ENCODE assay signal across 1 cellular context in the genomic region with DNA sequence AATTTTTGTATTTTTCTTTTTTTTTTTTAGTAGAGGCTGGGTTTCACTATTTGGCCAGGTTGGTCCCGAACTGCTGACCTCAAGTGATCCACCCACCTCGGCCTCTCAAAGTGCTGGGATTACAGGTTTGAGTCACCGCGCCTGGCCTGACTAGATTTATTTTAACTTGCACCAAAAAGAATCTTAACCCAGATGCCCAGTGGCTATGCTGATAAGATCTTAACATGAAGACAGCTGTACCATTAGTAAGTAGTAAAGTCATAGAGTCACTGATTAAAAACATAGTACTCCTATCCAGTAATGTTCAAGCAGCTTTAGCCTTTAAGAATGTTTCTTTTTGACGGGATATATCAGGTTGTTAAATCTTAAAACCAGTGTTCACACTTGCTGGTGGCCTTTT.
TF ChIP-seq lines count a peak whose summit lies in the region.

No MANE protein-coding gene starts in this region.

TF ChIP-seq in SK-N-SH, 30 proteins besides CTCF, POLR2A, EP300 and RAD21 (continued from another document):
- TF ChIP-seq TEAD4 (IDR thresholded peaks at IDR 0.05; ENCODE audit: borderline replicate concordance, insufficient read depth) (peak; percentile 16; the same call in 1 of the 2 replicates), FOXM1 (IDR thresholded peaks at IDR 0.05; ENCODE audit: low read depth) (no peak), FOSL2 (IDR thresholded peaks at IDR 0.05; ENCODE audit: borderline replicate concordance, low read depth) (peak; percentile 29; the same call in 1 of the 2 replicates)
TF ChIP-seq in SK-N-SH: peak in this region for 5.
